In genomic region chr11:47967577-47968230, GRCh38 we compare ENCODE assay signal across 15 cellular contexts. TPM values are rescaled to one million over a fixed set of nuclear protein-coding genes. Genes with fewer than 3 reads are reported as not detected.
DNase-seq lines count a peak whose midpoint lies in the region; ATAC-seq and TF ChIP-seq lines count a peak whose summit lies in the region.
"Had no signal": no experiment of that assay in that cellular context is flagged by ENCODE, and none has a peak within 500 bp of the region (broad histone marks: within the 10 kb centered on the region; RNA-seq: fewer than 3 reads in every experiment).

No MANE protein-coding gene starts in this region.

- H3K4me2 ChIP-seq in osteoblast (ENCODE audit: insufficient read depth, low read length) (peak overlapping the region; percentile 35), Karpas-422 (ENCODE audit: low read depth, low read length, poor library complexity, severe bottlenecking) (no peak overlapping the region)

- no peaks in the 10 kb centered on the region for H3K36me3 ChIP-seq in osteoblast (ENCODE audit: insufficient read depth, low read length)
- H3K36me3 ChIP-seq in Karpas-422 (ENCODE audit: insufficient read depth, low read length): no peaks in the 10 kb centered on the region
- H3K36me3 ChIP-seq: left ventricle myocardium inferior, WERI-Rb-1 had no signal

- no peaks in the 10 kb centered on the region for H3K9me2 ChIP-seq in Karpas-422 (replicated peaks; ENCODE audit: insufficient read depth, low read length)

- H4K20me1 ChIP-seq in osteoblast (ENCODE audit: insufficient read depth, low read length) (no peaks in the 10 kb centered on the region), Karpas-422 (ENCODE audit: insufficient read depth, low read depth, low read length) (no peaks in the 10 kb centered on the region)

- H2AFZ ChIP-seq in osteoblast (ENCODE audit: low read length) (no peak overlapping the region), Karpas-422 (ENCODE audit: low read length) (no peak overlapping the region)

- no peak overlapping the region for H3K4me3 Mint-ChIP-seq in dendritic cell treated with granulocyte-macrophage colony-stimulating factor and Interleukin-4, amounts not matched to agents 40 ng/mL and 50 ng/mL, for 4 days
- H3K4me3 Mint-ChIP-seq: activated CD8-positive, alpha-beta T cell treated with anti-CD3 and anti-CD28 coated beads for 36 hours; CD4-positive, CD25-positive, alpha-beta regulatory T cell had no signal

- DNase-seq in EH (ENCODE audit: low read depth) (peak; percentile 78), M059J (ENCODE audit: low read depth) (peak; percentile 88), osteoblast (ENCODE audit: insufficient read length, low spot score, missing footprints) (peak; percentile 84), left cardiac atrium (no peak), Karpas-422 (no peak)
- DNase-seq: activated CD8-positive, alpha-beta T cell treated with anti-CD3 and anti-CD28 coated beads for 36 hours; caudate nucleus; CD4-positive, CD25-positive, alpha-beta regulatory T cell; left ventricle myocardium inferior; NCI-H187 treated with DMSO at 0.1 percent for 48 hours; NCI-H446 treated with DMSO at 0.1 percent for 48 hours; WERI-Rb-1 had no signal

- H3K79me2 ChIP-seq in osteoblast (ENCODE audit: insufficient read depth, low read length) (no peaks in the 10 kb centered on the region), Karpas-422 (ENCODE audit: low read length) (no peaks in the 10 kb centered on the region)

- ATAC-seq in left cardiac atrium (no peak), HG02884 (IDR thresholded peaks at IDR 0.05; ENCODE audit: unreplicated experiment) (no peak)
- ATAC-seq: activated CD8-positive, alpha-beta T cell treated with anti-CD3 and anti-CD28 coated beads for 36 hours; GM12878 had no signal

- H3K4me3 ChIP-seq in osteoblast (ENCODE audit: insufficient read depth, low read length) (no peak overlapping the region), Karpas-422 (ENCODE audit: low read length) (no peak overlapping the region)
- H3K4me3 ChIP-seq: GM12878, left ventricle myocardium inferior had no signal

- peaks cover 11% of the 10 kb centered on the region for H3K4me1 ChIP-seq in osteoblast (ENCODE audit: insufficient read depth, low read length)
- peaks cover 4% of the 10 kb centered on the region; the same call in 1 of the 2 replicates for H3K4me1 ChIP-seq in Karpas-422 (ENCODE audit: low read length)
- H3K4me1 ChIP-seq: left ventricle myocardium inferior had no signal

- peak overlapping the region; percentile 45 for H3K27ac ChIP-seq in osteoblast (ENCODE audit: low read depth, low read length)
- no peak overlapping the region for H3K27ac ChIP-seq in Karpas-422 (ENCODE audit: low read length)
- H3K27ac ChIP-seq: left ventricle myocardium inferior, WERI-Rb-1 had no signal

- H3K9me3 Mint-ChIP-seq in dendritic cell treated with granulocyte-macrophage colony-stimulating factor and Interleukin-4, amounts not matched to agents 40 ng/mL and 50 ng/mL, for 4 days: no peaks in the 10 kb centered on the region
- H3K9me3 Mint-ChIP-seq: activated CD8-positive, alpha-beta T cell treated with anti-CD3 and anti-CD28 coated beads for 36 hours; CD4-positive, CD25-positive, alpha-beta regulatory T cell had no signal

- no peak for TF ChIP-seq CTCF in osteoblast (IDR thresholded peaks at IDR 0.05; ENCODE audit: extremely low read depth, low read depth, low read length)

- intact Hi-C loops in dendritic cell treated with granulocyte-macrophage colony-stimulating factor and Interleukin-4, amounts not matched to agents 40 ng/mL and 50 ng/mL, for 4 days (cut with micrococcal nuclease): no loop called here
- intact Hi-C loops in left cardiac atrium (cut with DNase I): no loop called here

- no peaks in the 10 kb centered on the region for H3K36me3 Mint-ChIP-seq in dendritic cell treated with granulocyte-macrophage colony-stimulating factor and Interleukin-4, amounts not matched to agents 40 ng/mL and 50 ng/mL, for 4 days (ENCODE audit: low read depth)
- H3K36me3 Mint-ChIP-seq: CD4-positive, CD25-positive, alpha-beta regulatory T cell had no signal

- peaks cover 10% of the 10 kb centered on the region for H3K4me1 Mint-ChIP-seq in dendritic cell treated with granulocyte-macrophage colony-stimulating factor and Interleukin-4, amounts not matched to agents 40 ng/mL and 50 ng/mL, for 4 days (ENCODE audit: low read depth)

- H3K27me3 Mint-ChIP-seq in dendritic cell treated with granulocyte-macrophage colony-stimulating factor and Interleukin-4, amounts not matched to agents 40 ng/mL and 50 ng/mL, for 4 days: no peaks in the 10 kb centered on the region
- H3K27me3 Mint-ChIP-seq: activated CD8-positive, alpha-beta T cell treated with anti-CD3 and anti-CD28 coated beads for 36 hours; CD4-positive, CD25-positive, alpha-beta regulatory T cell had no signal

- peak overlapping the region; percentile 42 for H3K27ac Mint-ChIP-seq in dendritic cell treated with granulocyte-macrophage colony-stimulating factor and Interleukin-4, amounts not matched to agents 40 ng/mL and 50 ng/mL, for 4 days
- H3K27ac Mint-ChIP-seq: activated CD8-positive, alpha-beta T cell treated with anti-CD3 and anti-CD28 coated beads for 36 hours had no signal

- H3K9me3 ChIP-seq in osteoblast (ENCODE audit: low read depth, low read length): no peaks in the 10 kb centered on the region
- H3K9me3 ChIP-seq in Karpas-422 (ENCODE audit: low read length): no peaks in the 10 kb centered on the region
- H3K9me3 ChIP-seq: left ventricle myocardium inferior had no signal

- H3K9ac ChIP-seq in Karpas-422 (ENCODE audit: low read length): no peak overlapping the region

- no peaks in the 10 kb centered on the region for H3K27me3 ChIP-seq in osteoblast (ENCODE audit: insufficient read depth, low read length)
- no peaks in the 10 kb centered on the region for H3K27me3 ChIP-seq in Karpas-422 (ENCODE audit: low read length)

RNA-seq across cellular contexts. Expression of gene PTPRJ, which starts 12.7 kb away (rescaled TPM):
- total RNA-seq in M059J (2014; rRNA removed; shearing (Covaris generic)): 32.7 and 54.8 TPM in 2 replicates
- total RNA-seq in osteoblast (9.1 and 10.9 TPM in 2 replicates), left cardiac atrium (1 to 10 TPM; 6.7 TPM)
- 90.3 and 132 TPM in 2 replicates for total RNA-seq in Karpas-422 (2014; rRNA removed; shearing (Covaris generic); ENCODE audit: low replicate concordance)

Comparison
In these comparisons a context has a peak if more than half of its experiments do, and no peak if none do; other contexts are left out.
1. DNase-seq: peak in EH (single experiment), M059J (single experiment) and osteoblast (single experiment); none in left cardiac atrium (single experiment) and Karpas-422 (single experiment).